In the genomic region with DNA sequence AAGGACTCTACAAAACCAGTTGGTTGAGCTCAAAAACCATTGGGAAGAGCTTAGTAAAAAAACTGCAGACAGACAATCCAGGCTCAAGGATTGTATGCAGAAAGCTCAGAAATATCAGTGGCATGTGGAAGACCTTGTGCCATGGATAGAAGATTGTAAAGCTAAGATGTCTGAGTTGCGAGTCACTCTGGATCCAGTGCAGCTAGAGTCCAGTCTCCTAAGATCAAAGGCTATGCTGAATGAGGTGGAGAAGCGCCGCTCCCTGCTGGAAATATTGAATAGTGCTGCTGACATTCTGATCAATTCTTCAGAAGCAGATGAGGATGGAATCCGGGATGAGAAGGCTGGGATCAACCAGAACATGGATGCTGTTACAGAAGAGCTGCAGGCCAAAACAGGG, we compare ENCODE assay signal across 10 cellular contexts.
DNase-seq lines count a peak whose midpoint lies in the region; ATAC-seq and TF ChIP-seq lines count a peak whose summit lies in the region.
"Had no signal": no experiment of that assay in that cellular context is flagged by ENCODE, and none has a peak within 500 bp of the region (broad histone marks: within the 10 kb centered on the region; RNA-seq: fewer than 3 reads in every experiment).

No MANE protein-coding gene starts in this region.

- peak overlapping the region; percentile 20 for H3K27ac Mint-ChIP-seq in activated CD8-positive, alpha-beta memory T cell treated with anti-CD3 and anti-CD28 coated beads, Interleukin-2, amount 10 ng/mL, durations not matched to agents 7 days and 5 days

- DNase-seq in activated CD8-positive, alpha-beta memory T cell treated with anti-CD3 and anti-CD28 coated beads, Interleukin-2, amount 10 ng/mL, durations not matched to agents 7 days and 5 days, result no peak
- no peak for DNase-seq in activated CD8-positive, alpha-beta memory T cell treated with anti-CD3 and anti-CD28 coated beads, Interleukin-2, amount 50 U/mL, for 4 hours
- DNase-seq in fibroblast of the conjunctiva (ENCODE audit: low read depth) (peak; percentile 55), COLO668 (lab: John Stamatoyannopoulos, UW; ENCODE audit: unreplicated experiment) (no peak)
- DNase-seq: anterior cingulate cortex, pancreas had no signal

- no peak overlapping the region for H3K4me3 ChIP-seq in stomach smooth muscle (ENCODE audit: low read length in 2 of 2)
- H3K4me3 ChIP-seq: pancreas had no signal

- H3K4me1 Mint-ChIP-seq in activated CD8-positive, alpha-beta memory T cell treated with anti-CD3 and anti-CD28 coated beads, Interleukin-2, amount 10 ng/mL, durations not matched to agents 7 days and 5 days, result peaks cover 23% of the 10 kb centered on the region

- no peak for ATAC-seq in activated CD8-positive, alpha-beta memory T cell treated with anti-CD3 and anti-CD28 coated beads, Interleukin-2, amount 10 ng/mL, durations not matched to agents 7 days and 5 days
- ATAC-seq in SK-N-SH treated with all-trans-retinoic acid at 6 μM for 48 hours, result peak; percentile 92
- ATAC-seq in GM21737 (IDR thresholded peaks at IDR 0.05; ENCODE audit: unreplicated experiment), result no peak
- ATAC-seq in GM18870 (IDR thresholded peaks at IDR 0.05; ENCODE audit: unreplicated experiment), result no peak

- no peaks in the 10 kb centered on the region for H3K27me3 Mint-ChIP-seq in activated CD8-positive, alpha-beta memory T cell treated with anti-CD3 and anti-CD28 coated beads, Interleukin-2, amount 10 ng/mL, durations not matched to agents 7 days and 5 days

- H3K9me3 ChIP-seq in stomach smooth muscle (ENCODE audit: control insufficient read depth in 2 of 2, low read length in 2 of 2), result no peaks in the 10 kb centered on the region
- H3K9me3 ChIP-seq: pancreas had no signal

- no peaks in the 10 kb centered on the region for H3K9me3 Mint-ChIP-seq in activated CD8-positive, alpha-beta memory T cell treated with anti-CD3 and anti-CD28 coated beads, Interleukin-2, amount 10 ng/mL, durations not matched to agents 7 days and 5 days (ENCODE audit: low read depth)

- H3K27ac ChIP-seq in stomach smooth muscle (ENCODE audit: low read length), result peak overlapping the region; percentile 31
- H3K27ac ChIP-seq: pancreas had no signal

- peaks cover 67% of the 10 kb centered on the region for H3K36me3 Mint-ChIP-seq in activated CD8-positive, alpha-beta memory T cell treated with anti-CD3 and anti-CD28 coated beads, Interleukin-2, amount 10 ng/mL, durations not matched to agents 7 days and 5 days

- no peak overlapping the region for H3K4me3 Mint-ChIP-seq in activated CD8-positive, alpha-beta memory T cell treated with anti-CD3 and anti-CD28 coated beads, Interleukin-2, amount 10 ng/mL, durations not matched to agents 7 days and 5 days

- H3K27me3 ChIP-seq in stomach smooth muscle (ENCODE audit: control insufficient read depth in 1 of 2, insufficient read depth in 2 of 2, low read length in 2 of 2), result no peaks in the 10 kb centered on the region
- H3K27me3 ChIP-seq: pancreas had no signal

- peaks cover 29 to 34% of the 10 kb centered on the region in 2 donors for H3K36me3 ChIP-seq in stomach smooth muscle (ENCODE audit: control insufficient read depth in 2 of 2, insufficient read depth in 2 of 2, low read length in 2 of 2)

- H3K4me1 ChIP-seq in stomach smooth muscle (ENCODE audit: control insufficient read depth, insufficient read depth, low read length), result peaks cover 28% of the 10 kb centered on the region

- CTCF ChIA-PET in activated CD8-positive, alpha-beta memory T cell treated with anti-CD3 and anti-CD28 coated beads, Interleukin-2, amount 10 ng/mL, durations not matched to agents 7 days and 5 days (lab: Charles Lee), result interaction anchor here (0.7 to 1.4 kb wide), 4 partner anchors 11 to 196 kb away, joined by 3 read pairs; no protein-coding TSS in a partner anchor

- H3K9ac ChIP-seq in stomach smooth muscle (ENCODE audit: low read length in 2 of 2), result no peak overlapping the region

TF ChIP-seq in SK-N-SH treated with all-trans-retinoic acid at 6 μM for 48 hours, 23 proteins besides CTCF, POLR2A, EP300 and RAD21 (continues in another document):
- TF ChIP-seq, protein P1, sequence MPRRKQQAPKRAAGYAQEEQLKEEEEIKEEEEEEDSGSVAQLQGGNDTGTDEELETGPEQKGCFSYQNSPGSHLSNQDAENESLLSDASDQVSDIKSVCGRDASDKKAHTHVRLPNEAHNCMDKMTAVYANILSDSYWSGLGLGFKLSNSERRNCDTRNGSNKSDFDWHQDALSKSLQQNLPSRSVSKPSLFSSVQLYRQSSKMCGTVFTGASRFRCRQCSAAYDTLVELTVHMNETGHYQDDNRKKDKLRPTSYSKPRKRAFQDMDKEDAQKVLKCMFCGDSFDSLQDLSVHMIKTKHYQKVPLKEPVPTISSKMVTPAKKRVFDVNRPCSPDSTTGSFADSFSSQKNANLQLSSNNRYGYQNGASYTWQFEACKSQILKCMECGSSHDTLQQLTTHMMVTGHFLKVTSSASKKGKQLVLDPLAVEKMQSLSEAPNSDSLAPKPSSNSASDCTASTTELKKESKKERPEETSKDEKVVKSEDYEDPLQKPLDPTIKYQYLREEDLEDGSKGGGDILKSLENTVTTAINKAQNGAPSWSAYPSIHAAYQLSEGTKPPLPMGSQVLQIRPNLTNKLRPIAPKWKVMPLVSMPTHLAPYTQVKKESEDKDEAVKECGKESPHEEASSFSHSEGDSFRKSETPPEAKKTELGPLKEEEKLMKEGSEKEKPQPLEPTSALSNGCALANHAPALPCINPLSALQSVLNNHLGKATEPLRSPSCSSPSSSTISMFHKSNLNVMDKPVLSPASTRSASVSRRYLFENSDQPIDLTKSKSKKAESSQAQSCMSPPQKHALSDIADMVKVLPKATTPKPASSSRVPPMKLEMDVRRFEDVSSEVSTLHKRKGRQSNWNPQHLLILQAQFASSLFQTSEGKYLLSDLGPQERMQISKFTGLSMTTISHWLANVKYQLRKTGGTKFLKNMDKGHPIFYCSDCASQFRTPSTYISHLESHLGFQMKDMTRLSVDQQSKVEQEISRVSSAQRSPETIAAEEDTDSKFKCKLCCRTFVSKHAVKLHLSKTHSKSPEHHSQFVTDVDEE (CRISPR knock-in tag; IDR thresholded peaks at IDR 0.05), result no peak
- no peak for TF ChIP-seq ZNF565 (CRISPR knock-in tag; conservative IDR thresholded peaks at IDR 0.05; ENCODE audit: low read depth)
- TF ChIP-seq ZFP3 (CRISPR knock-in tag; IDR thresholded peaks at IDR 0.05), result no peak
- TF ChIP-seq, protein P2, sequence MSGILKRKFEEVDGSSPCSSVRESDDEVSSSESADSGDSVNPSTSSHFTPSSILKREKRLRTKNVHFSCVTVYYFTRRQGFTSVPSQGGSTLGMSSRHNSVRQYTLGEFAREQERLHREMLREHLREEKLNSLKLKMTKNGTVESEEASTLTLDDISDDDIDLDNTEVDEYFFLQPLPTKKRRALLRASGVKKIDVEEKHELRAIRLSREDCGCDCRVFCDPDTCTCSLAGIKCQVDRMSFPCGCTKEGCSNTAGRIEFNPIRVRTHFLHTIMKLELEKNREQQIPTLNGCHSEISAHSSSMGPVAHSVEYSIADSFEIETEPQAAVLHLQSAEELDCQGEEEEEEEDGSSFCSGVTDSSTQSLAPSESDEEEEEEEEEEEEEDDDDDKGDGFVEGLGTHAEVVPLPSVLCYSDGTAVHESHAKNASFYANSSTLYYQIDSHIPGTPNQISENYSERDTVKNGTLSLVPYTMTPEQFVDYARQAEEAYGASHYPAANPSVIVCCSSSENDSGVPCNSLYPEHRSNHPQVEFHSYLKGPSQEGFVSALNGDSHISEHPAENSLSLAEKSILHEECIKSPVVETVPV (CRISPR knock-in tag; IDR thresholded peaks at IDR 0.05), result no peak
- TF ChIP-seq PPARA (CRISPR knock-in tag; IDR thresholded peaks at IDR 0.05; ENCODE audit: borderline replicate concordance), result no peak
- no peak for TF ChIP-seq GLIS3 (CRISPR knock-in tag; IDR thresholded peaks at IDR 0.05)
- TF ChIP-seq ZFP30 (CRISPR knock-in tag; IDR thresholded peaks at IDR 0.05), result no peak
- no peak for TF ChIP-seq ZNF8 (CRISPR knock-in tag; IDR thresholded peaks at IDR 0.05)
- no peak for TF ChIP-seq CSDC2 (CRISPR knock-in tag; IDR thresholded peaks at IDR 0.05)
- no peak for TF ChIP-seq ARNTL (CRISPR knock-in tag; IDR thresholded peaks at IDR 0.05; ENCODE audit: borderline replicate concordance, low read depth)
- no peak for TF ChIP-seq OSR1 (CRISPR knock-in tag; IDR thresholded peaks at IDR 0.05)
- no peak for TF ChIP-seq ESRRG (CRISPR knock-in tag; IDR thresholded peaks at IDR 0.05)
- no peak for TF ChIP-seq BACH2 (CRISPR knock-in tag; IDR thresholded peaks at IDR 0.05; ENCODE audit: borderline replicate concordance)
- no peak for TF ChIP-seq ISL1 (CRISPR knock-in tag; IDR thresholded peaks at IDR 0.05)
- TF ChIP-seq, protein P3, sequence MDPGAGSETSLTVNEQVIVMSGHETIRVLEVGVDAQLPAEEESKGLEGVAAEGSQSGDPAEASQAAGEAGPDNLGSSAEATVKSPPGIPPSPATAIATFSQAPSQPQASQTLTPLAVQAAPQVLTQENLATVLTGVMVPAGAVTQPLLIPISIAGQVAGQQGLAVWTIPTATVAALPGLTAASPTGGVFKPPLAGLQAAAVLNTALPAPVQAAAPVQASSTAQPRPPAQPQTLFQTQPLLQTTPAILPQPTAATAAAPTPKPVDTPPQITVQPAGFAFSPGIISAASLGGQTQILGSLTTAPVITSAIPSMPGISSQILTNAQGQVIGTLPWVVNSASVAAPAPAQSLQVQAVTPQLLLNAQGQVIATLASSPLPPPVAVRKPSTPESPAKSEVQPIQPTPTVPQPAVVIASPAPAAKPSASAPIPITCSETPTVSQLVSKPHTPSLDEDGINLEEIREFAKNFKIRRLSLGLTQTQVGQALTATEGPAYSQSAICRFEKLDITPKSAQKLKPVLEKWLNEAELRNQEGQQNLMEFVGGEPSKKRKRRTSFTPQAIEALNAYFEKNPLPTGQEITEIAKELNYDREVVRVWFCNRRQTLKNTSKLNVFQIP (CRISPR knock-in tag; IDR thresholded peaks at IDR 0.05; ENCODE audit: borderline replicate concordance, low read depth), result no peak
- TF ChIP-seq, protein P4, sequence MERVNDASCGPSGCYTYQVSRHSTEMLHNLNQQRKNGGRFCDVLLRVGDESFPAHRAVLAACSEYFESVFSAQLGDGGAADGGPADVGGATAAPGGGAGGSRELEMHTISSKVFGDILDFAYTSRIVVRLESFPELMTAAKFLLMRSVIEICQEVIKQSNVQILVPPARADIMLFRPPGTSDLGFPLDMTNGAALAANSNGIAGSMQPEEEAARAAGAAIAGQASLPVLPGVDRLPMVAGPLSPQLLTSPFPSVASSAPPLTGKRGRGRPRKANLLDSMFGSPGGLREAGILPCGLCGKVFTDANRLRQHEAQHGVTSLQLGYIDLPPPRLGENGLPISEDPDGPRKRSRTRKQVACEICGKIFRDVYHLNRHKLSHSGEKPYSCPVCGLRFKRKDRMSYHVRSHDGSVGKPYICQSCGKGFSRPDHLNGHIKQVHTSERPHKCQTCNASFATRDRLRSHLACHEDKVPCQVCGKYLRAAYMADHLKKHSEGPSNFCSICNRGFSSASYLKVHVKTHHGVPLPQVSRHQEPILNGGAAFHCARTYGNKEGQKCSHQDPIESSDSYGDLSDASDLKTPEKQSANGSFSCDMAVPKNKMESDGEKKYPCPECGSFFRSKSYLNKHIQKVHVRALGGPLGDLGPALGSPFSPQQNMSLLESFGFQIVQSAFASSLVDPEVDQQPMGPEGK (CRISPR knock-in tag; IDR thresholded peaks at IDR 0.05; ENCODE audit: borderline replicate concordance), result no peak
